In genomic region chr16:8032406-8032805, GRCh38 we compare ENCODE assay signal across 24 cellular contexts.
"Had no signal": no experiment of that assay in that cellular context is flagged by ENCODE, and none has a peak within 500 bp of the region (broad histone marks: within the 10 kb centered on the region; RNA-seq: fewer than 3 reads in every experiment).

No MANE protein-coding gene starts in this region.

- H3K36me3 ChIP-seq: colonic mucosa, gastroesophageal sphincter, heart left ventricle, left lung, lower lobe of right lung had no signal

- H3K9me3 ChIP-seq: colonic mucosa had no signal

- DNase-seq: colonic mucosa; cortex of kidney; effector CD8-positive, alpha-beta T cell; effector memory CD8-positive, alpha-beta T cell; endodermal cell; erythroblast; foreskin keratinocyte; heart left ventricle; hypothalamus; immature natural killer cell; islet precursor cell; left cardiac atrium; left lung; left ventricle myocardium superior; lower lobe of right lung; mesenchymal stem cell; mucosa of descending colon; naive B cell; naive thymus-derived CD8-positive, alpha-beta T cell had no signal

- FAIRE-seq: endometrium, frontal cortex had no signal

- H3K27me3 ChIP-seq: colonic mucosa, foreskin keratinocyte, gastroesophageal sphincter, heart left ventricle, hepatocyte, left lung had no signal

- H3K4me1 ChIP-seq: colonic mucosa, foreskin keratinocyte, gastroesophageal sphincter, heart left ventricle, left lung, lower lobe of right lung had no signal

- H3K27ac ChIP-seq: colonic mucosa, epithelial cell of prostate, foreskin keratinocyte, gastroesophageal sphincter, heart left ventricle, hepatocyte, left lung, lower lobe of right lung had no signal

- H3K4me3 ChIP-seq: colonic mucosa, gastroesophageal sphincter, heart left ventricle, hepatocyte, left lung, lower lobe of right lung, mucosa of descending colon had no signal
